In genomic region chr22:21712751-21713427, GRCh38 we compare ENCODE assay signal across 8 cellular contexts. TPM values are rescaled to one million over a fixed set of nuclear protein-coding genes. Genes with fewer than 3 reads are reported as not detected.
DNase-seq lines count a peak whose midpoint lies in the region; ATAC-seq and TF ChIP-seq lines count a peak whose summit lies in the region.

No MANE protein-coding gene starts in this region.

- peaks cover 4 to 17% (median 10%) of the 10 kb centered on the region in 3 experiments; a peak in 6 of 7 replicates for H3K36me3 Mint-ChIP-seq in H9 (ENCODE audit: insufficient read depth in 1 of 3, low read depth in 3 of 3)
- H3K36me3 Mint-ChIP-seq in activated T-cell treated with anti-CD3 and anti-CD28 coated beads, Interleukin-2, amount 50 U/mL, for 4 hours (ENCODE audit: insufficient read depth), result no peaks in the 10 kb centered on the region
- peaks cover 8% of the 10 kb centered on the region for H3K36me3 Mint-ChIP-seq in neural crest cell (ENCODE audit: low read depth)

- no peak overlapping the region for H3K27ac ChIP-seq in H9 (ENCODE audit: insufficient read length, low read depth, low read length)
- no peak overlapping the region for H3K27ac ChIP-seq in OCI-LY1 (ENCODE audit: low read depth, low read length, poor library complexity, severe bottlenecking)

- no peak overlapping the region for H3T11ph ChIP-seq in H9 (ENCODE audit: low read length)

- H3K9me3 Mint-ChIP-seq in H9 (no peaks in the 10 kb centered on the region), neural crest cell (no peaks in the 10 kb centered on the region)
- H3K9me3 Mint-ChIP-seq in activated T-cell treated with anti-CD3 and anti-CD28 coated beads, Interleukin-2, amount 50 U/mL, for 4 hours, result no peaks in the 10 kb centered on the region

- no peaks in the 10 kb centered on the region for H3K9me2 ChIP-seq in OCI-LY1 (ENCODE audit: low read depth, low read length)

- no peak overlapping the region for H3K4ac ChIP-seq in H9 (ENCODE audit: low read depth, low read length)

- peak; percentile 80 to 89 for ATAC-seq in activated T-cell treated with anti-CD3 and anti-CD28 coated beads, Interleukin-2, amount 50 U/mL, for 4 hours
- no peak for ATAC-seq in HG03045 (IDR thresholded peaks at IDR 0.05; ENCODE audit: unreplicated experiment)

- H2BK5ac ChIP-seq in H9 (ENCODE audit: insufficient read length, low read length), result no peak overlapping the region

- no peak overlapping the region for H2BK15ac ChIP-seq in H9 (ENCODE audit: low read depth, low read length)

- H3K23ac ChIP-seq in H9 (ENCODE audit: insufficient read length, low read depth, low read length), result no peak overlapping the region

- no peaks in the 10 kb centered on the region for H3K23me2 ChIP-seq in H9 (ENCODE audit: insufficient read length, low read depth, low read length, poor library complexity, severe bottlenecking)

- H4K91ac ChIP-seq in H9 (ENCODE audit: insufficient read length, low read depth, low read length), result no peak overlapping the region

- H3K27ac Mint-ChIP-seq in H9 (no peak overlapping the region), neural crest cell (ENCODE audit: unreplicated experiment) (no peak overlapping the region)

- no peak overlapping the region for H4K8ac ChIP-seq in H9 (replicated peaks; ENCODE audit: insufficient read length, low read depth, low read length)

- no peaks in the 10 kb centered on the region for H4K20me1 ChIP-seq in H9 (ENCODE audit: control insufficient read depth, insufficient read depth, insufficient read length)
- no peaks in the 10 kb centered on the region for H4K20me1 ChIP-seq in OCI-LY1 (ENCODE audit: insufficient read depth, low read length)

- no peaks in the 10 kb centered on the region for H3F3A ChIP-seq in OCI-LY1 (ENCODE audit: insufficient read depth, low read length)

- no peaks in the 10 kb centered on the region for H3K27me3 Mint-ChIP-seq in H9 (ENCODE audit: low read depth)
- no peaks in the 10 kb centered on the region for H3K27me3 Mint-ChIP-seq in activated T-cell treated with anti-CD3 and anti-CD28 coated beads, Interleukin-2, amount 50 U/mL, for 4 hours (ENCODE audit: low read depth)
- no peaks in the 10 kb centered on the region for H3K27me3 Mint-ChIP-seq in neural crest cell (ENCODE audit: low read depth)

- H3K4me1 ChIP-seq in H9 (ENCODE audit: insufficient read depth, low read length), result no peaks in the 10 kb centered on the region
- H3K4me1 ChIP-seq in OCI-LY1 (ENCODE audit: insufficient read depth, low read length, severe bottlenecking), result peaks cover 13% of the 10 kb centered on the region

- TF ChIP-seq CTCF in H9 (conservative IDR thresholded peaks at IDR 0.05) (peak; percentile 72), OCI-LY1 (IDR thresholded peaks at IDR 0.05; ENCODE audit: low read length) (peak; percentile 93), neural crest cell (conservative IDR thresholded peaks at IDR 0.05) (peak; percentile 69)

- H3K18ac ChIP-seq in H9 (ENCODE audit: insufficient read length, low read depth, low read length), result no peak overlapping the region

- H3K4me2 ChIP-seq in H9 (ENCODE audit: insufficient read depth, insufficient read length, low read length), result no peak overlapping the region
- H3K4me2 ChIP-seq in OCI-LY1 (ENCODE audit: low read length), result peak overlapping the region; percentile 10; the same call in 1 of the 2 replicates

- H2BK12ac ChIP-seq in H9 (ENCODE audit: insufficient read length, low read depth, low read length), result no peak overlapping the region

- H3K9me3 ChIP-seq in H9 (ENCODE audit: control insufficient read depth, low read depth, low read length), result no peaks in the 10 kb centered on the region
- H3K9me3 ChIP-seq in OCI-LY1 (ENCODE audit: low read length), result no peaks in the 10 kb centered on the region

- H3K79me1 ChIP-seq in H9 (ENCODE audit: insufficient read depth, low read depth, low read length, poor library complexity, severe bottlenecking), result no peaks in the 10 kb centered on the region

- H3K56ac ChIP-seq in H9 (ENCODE audit: insufficient read length, low read depth, low read length), result no peak overlapping the region

- H3K4me3 Mint-ChIP-seq in H9, result no peak overlapping the region
- H3K4me3 Mint-ChIP-seq in activated T-cell treated with anti-CD3 and anti-CD28 coated beads, Interleukin-2, amount 50 U/mL, for 4 hours, result no peak overlapping the region
- no peak overlapping the region for H3K4me3 Mint-ChIP-seq in neural crest cell

- H3K9ac ChIP-seq in H9 (ENCODE audit: extremely low read depth, insufficient read length, low read length) (no peak overlapping the region), OCI-LY1 (ENCODE audit: low read length) (no peak overlapping the region)

- H3K14ac ChIP-seq in H9 (ENCODE audit: insufficient read depth, low read length), result no peak overlapping the region

- no peak overlapping the region for H2AK5ac ChIP-seq in H9 (ENCODE audit: insufficient read length, low read length)

- H2BK20ac ChIP-seq in H9 (ENCODE audit: low read depth, low read length, poor library complexity, severe bottlenecking), result no peak overlapping the region

- H3K27me3 ChIP-seq in H9 (ENCODE audit: insufficient read depth, low read length), result no peaks in the 10 kb centered on the region
- no peaks in the 10 kb centered on the region for H3K27me3 ChIP-seq in OCI-LY1 (ENCODE audit: insufficient read depth, low read length)

- DNase-seq in Ammon's horn (ENCODE audit: low spot score) (peak; percentile 93), H9 (peak; percentile 59), fibroblast of peridontal ligament (ENCODE audit: extremely low read depth) (peak; percentile 82), neural crest cell (ENCODE audit: low read depth, low spot score) (peak; percentile 43), stromal cell of bone marrow (ENCODE audit: low read depth) (peak; percentile 62)
- peak; percentile 48 for DNase-seq in activated T-cell treated with anti-CD3 and anti-CD28 coated beads, Interleukin-2, amount 50 U/mL, for 4 hours

- whole genome bisulfite sequencing in H9 (ENCODE audit: extremely low coverage, insufficient read length, low lambda C conversion rate), result no CpG with 5 or more reads among the region's 14 CpGs

- H2AFZ ChIP-seq in H9 (ENCODE audit: low read length), result no peak overlapping the region
- no peak overlapping the region for H2AFZ ChIP-seq in OCI-LY1 (ENCODE audit: low read length)

- H2BK120ac ChIP-seq in H9 (ENCODE audit: low read depth, low read length, poor library complexity, severe bottlenecking), result no peak overlapping the region

- no peak overlapping the region for H4K5ac ChIP-seq in H9 (ENCODE audit: insufficient read length, low read depth, low read length)

- H3K79me2 ChIP-seq in H9 (ENCODE audit: insufficient read depth, low read length) (peaks cover 3% of the 10 kb centered on the region; the same call in 1 of the 2 replicates), OCI-LY1 (ENCODE audit: insufficient read depth, low read length) (no peaks in the 10 kb centered on the region)

- peaks cover 0 to 9% of the 10 kb centered on the region in 2 experiments; a peak in 2 of 4 replicates for H3K4me1 Mint-ChIP-seq in H9
- peaks cover 7% of the 10 kb centered on the region for H3K4me1 Mint-ChIP-seq in activated T-cell treated with anti-CD3 and anti-CD28 coated beads, Interleukin-2, amount 50 U/mL, for 4 hours (ENCODE audit: low read depth)
- peaks cover 19% of the 10 kb centered on the region for H3K4me1 Mint-ChIP-seq in neural crest cell

- H3K4me3 ChIP-seq in OCI-LY1 (ENCODE audit: low read depth, low read length, poor library complexity, severe bottlenecking), result no peak overlapping the region

- H3K36me3 ChIP-seq in OCI-LY1 (ENCODE audit: insufficient read depth, low read length), result peaks cover 4% of the 10 kb centered on the region; the same call in 1 of the 2 replicates

RNA-seq across cellular contexts. Expression of gene YPEL1, which starts 22.7 kb away (rescaled TPM):
- total RNA-seq in H9 (2021) (5.4 and 8.1 TPM in 2 replicates), neural crest cell (19.5 and 20.9 TPM in 2 replicates)
- total RNA-seq in activated T-cell treated with anti-CD3 and anti-CD28 coated beads, Interleukin-2, amount 50 U/mL, for 4 hours, result under 1 TPM; 0.13 to 0.19 (median 0.18) TPM

RNA-seq across cellular contexts. Expression of gene PPIL2, which starts 47.1 kb away (rescaled TPM):
- 35.5 and 35.9 TPM in 2 replicates for total RNA-seq in H9 (2021)
- 10 to 100 TPM; 40.0 to 44.7 (median 40.0) TPM for total RNA-seq in activated T-cell treated with anti-CD3 and anti-CD28 coated beads, Interleukin-2, amount 50 U/mL, for 4 hours
- total RNA-seq in neural crest cell, result 39.7 and 41.9 TPM in 2 replicates

Comparison
In these comparisons a context has a peak if more than half of its experiments do, and no peak if none do; other contexts are left out.
1. DNase-seq: peak in every context shown above with its lines; median percentile 93 in Ammon's horn; 82 in fibroblast of peridontal ligament; 62 in stromal cell of bone marrow; 59 in H9; 48 in activated T-cell treated with anti-CD3 and anti-CD28 coated beads, Interleukin-2, amount 50 U/mL, for 4 hours; 43 in neural crest cell.